In the genomic region with DNA sequence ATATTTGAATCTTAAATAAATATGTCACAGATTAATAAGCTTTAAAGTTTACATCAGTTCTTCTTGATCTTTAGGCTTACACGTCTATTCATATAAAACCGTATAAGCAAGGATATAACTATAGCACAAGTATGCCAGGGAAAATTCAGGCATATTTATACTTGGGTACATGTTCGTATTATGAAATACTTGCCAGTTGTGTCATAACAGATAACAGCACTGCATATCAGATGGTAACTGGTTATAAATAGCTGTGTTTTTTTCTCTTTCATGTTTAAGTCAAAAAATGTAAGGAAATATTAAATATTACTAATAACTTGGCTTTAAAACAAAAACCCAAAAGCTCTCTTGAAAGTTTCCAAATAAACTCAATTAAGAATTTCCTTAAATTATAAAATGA, we compare ENCODE assay signal across 21 cellular contexts. TPM values are rescaled to one million over a fixed set of nuclear protein-coding genes. Genes with fewer than 3 reads are reported as not detected.
A peak's percentile ranks its signal among the peaks of the same experiment; 100 is the strongest.
DNase-seq lines count a peak whose midpoint lies in the region; ATAC-seq, FAIRE-seq and TF ChIP-seq lines count a peak whose summit lies in the region.
"Had no signal": no experiment of that assay in that cellular context is flagged by ENCODE, and none has a peak within 500 bp of the region (broad histone marks: within the 10 kb centered on the region; RNA-seq: fewer than 3 reads in every experiment).

No MANE protein-coding gene starts in this region.

- no peak for TF ChIP-seq EP300 in A549 (IDR thresholded peaks at IDR 0.05)

- no peak for TF ChIP-seq RAD21 in A549 (conservative IDR thresholded peaks at IDR 0.05 in 1 of 2, IDR thresholded peaks at IDR 0.05 in 1 of 2)

- no peaks in the 10 kb centered on the region for H3K27me3 Mint-ChIP-seq in activated naive CD4-positive, alpha-beta T cell treated with anti-CD3 and anti-CD28 coated beads for 36 hours (ENCODE audit: low read depth)
- H3K27me3 Mint-ChIP-seq: CD8-positive, alpha-beta memory T cell had no signal

- H3K4me3 ChIP-seq in A549 (no peak overlapping the region), NB4 (ENCODE audit: low read depth, low read length) (no peak overlapping the region), kidney (ENCODE audit: low read length in 2 of 2) (no peak overlapping the region)
- H3K4me3 ChIP-seq: GM23248, HAP-1, PC-9, SJCRH30 had no signal

- ATAC-seq in A549 (no peak), GM21576 (IDR thresholded peaks at IDR 0.05; ENCODE audit: unreplicated experiment) (no peak)

- FAIRE-seq in A549 (lab: Jason Lieb, UNC) (peak; percentile 78), kidney (lab: Jason Lieb, UNC) (peak; percentile 94)
- FAIRE-seq: D721Med had no signal

- no peak overlapping the region for H3K27ac Mint-ChIP-seq in activated naive CD4-positive, alpha-beta T cell treated with anti-CD3 and anti-CD28 coated beads for 36 hours
- H3K27ac Mint-ChIP-seq: CD8-positive, alpha-beta memory T cell had no signal

- intact Hi-C loops in kidney (cut with DNase I) = no loop called here
- intact Hi-C loops in activated naive CD4-positive, alpha-beta T cell treated with anti-CD3 and anti-CD28 coated beads for 36 hours (cut with micrococcal nuclease) = no loop called here

- H3K27ac ChIP-seq in A549 (no peak overlapping the region), kidney (ENCODE audit: low read depth in 2 of 2, low read length in 2 of 2) (no peak overlapping the region)
- H3K27ac ChIP-seq: GM23248, PC-9, SJCRH30 had no signal

- H3K4me2 ChIP-seq in A549 = no peak overlapping the region
- H3K4me2 ChIP-seq: PC-9 had no signal

- POLR2A ChIA-PET in A549 (lab: Yijun Ruan, JAX) = interaction anchor here (1.0 kb wide), 1 partner anchor 18 kb away, joined by 3 read pairs; the partner anchor contains the start of gene BRWD3

- no peak for DNase-seq in A549 (ENCODE audit: low read depth in 1 of 2, low spot score in 1 of 2)
- DNase-seq in NB4 (ENCODE audit: low read depth) = peak; percentile 30
- peak; percentile 14 to 43 for DNase-seq in erythroblast (lab: John Stamatoyannopoulos, UW)
- DNase-seq in kidney = no peak
- DNase-seq in AML-193 (lab: John Stamatoyannopoulos, UW) = no peak
- DNase-seq in activated naive CD4-positive, alpha-beta T cell treated with anti-CD3 and anti-CD28 coated beads for 36 hours = no peak
- DNase-seq in DMS153 (lab: John Stamatoyannopoulos, UW) = no peak
- DNase-seq: C1 segment of cervical spinal cord; CD8-positive, alpha-beta memory T cell; DMS79 treated with DMSO at 0.1 percent for 48 hours; GM23248; MM.1S; NCI-H1417; NCI-H187; NCI-H2227 treated with DMSO at 0.1 percent for 48 hours; NCI-H524; PC-9; SJCRH30 had no signal

- no peaks in the 10 kb centered on the region for H3K4me1 Mint-ChIP-seq in activated naive CD4-positive, alpha-beta T cell treated with anti-CD3 and anti-CD28 coated beads for 36 hours (ENCODE audit: low read depth)

- peaks cover 6% of the 10 kb centered on the region for H3K36me3 Mint-ChIP-seq in activated naive CD4-positive, alpha-beta T cell treated with anti-CD3 and anti-CD28 coated beads for 36 hours (ENCODE audit: low read depth)

- no peak for TF ChIP-seq POLR2A in A549 (IDR thresholded peaks at IDR 0.05; ENCODE audit: low read length)
- no peak for TF ChIP-seq POLR2A in NB4 (IDR thresholded peaks at IDR 0.05; ENCODE audit: extremely low read depth, insufficient read length)
- no peak for TF ChIP-seq POLR2A in erythroblast (IDR thresholded peaks at IDR 0.05; ENCODE audit: low read length)

- H3K9me3 ChIP-seq in A549 (no peaks in the 10 kb centered on the region), kidney (ENCODE audit: control insufficient read depth in 1 of 2, low read length in 2 of 2) (no peaks in the 10 kb centered on the region)
- H3K9me3 ChIP-seq: HAP-1, SJCRH30 had no signal

- TF ChIP-seq CTCF in A549 (IDR thresholded peaks at IDR 0.05) (no peak), NB4 (IDR thresholded peaks at IDR 0.05; ENCODE audit: low read depth, low read length) (no peak), kidney (IDR thresholded peaks at IDR 0.05; ENCODE audit: borderline replicate concordance, extremely low read depth, insufficient read depth) (no peak)

- no peak overlapping the region for H3K4me3 Mint-ChIP-seq in activated naive CD4-positive, alpha-beta T cell treated with anti-CD3 and anti-CD28 coated beads for 36 hours
- H3K4me3 Mint-ChIP-seq: CD8-positive, alpha-beta memory T cell had no signal

- H3K9me3 Mint-ChIP-seq in activated naive CD4-positive, alpha-beta T cell treated with anti-CD3 and anti-CD28 coated beads for 36 hours = no peaks in the 10 kb centered on the region
- H3K9me3 Mint-ChIP-seq: CD8-positive, alpha-beta memory T cell had no signal

- 87% methylated on average over 3 of the region's 3 CpGs for WGBS in A549 (ENCODE audit: missing lambda C conversion rate)

- CTCF ChIA-PET in A549 (lab: Yijun Ruan, JAX) = no interaction called here
- CTCF ChIA-PET in activated naive CD4-positive, alpha-beta T cell treated with anti-CD3 and anti-CD28 coated beads for 36 hours (lab: Charles Lee) = no interaction called here

- H3K9ac ChIP-seq in kidney (ENCODE audit: low read length in 2 of 2) = no peak overlapping the region
- H3K9ac ChIP-seq: GM23248 had no signal

- H3K4me1 ChIP-seq in A549 (no peaks in the 10 kb centered on the region), kidney (ENCODE audit: control insufficient read depth in 1 of 2, insufficient read depth in 1 of 2, low read depth in 1 of 2, low read length in 2 of 2) (no peaks in the 10 kb centered on the region)
- H3K4me1 ChIP-seq: HAP-1, SJCRH30 had no signal

- H3K36me3 ChIP-seq in kidney (ENCODE audit: control insufficient read depth in 1 of 2, insufficient read depth in 2 of 2, low read length in 2 of 2) = no peaks in the 10 kb centered on the region
- H3K36me3 ChIP-seq: SJCRH30 had no signal

TF ChIP-seq in A549, 52 proteins besides CTCF, POLR2A, EP300 and RAD21:
- TF ChIP-seq EHMT2 (IDR thresholded peaks at IDR 0.05; ENCODE audit: low read depth) (no peak), KDM1A (IDR thresholded peaks at IDR 0.05; ENCODE audit: low read depth) (no peak), SMC3 (IDR thresholded peaks at IDR 0.05) (no peak), FOXS1 (CRISPR knock-in tag; IDR thresholded peaks at IDR 0.05) (no peak), ZC3H11A (IDR thresholded peaks at IDR 0.05) (no peak), HMGXB4 (CRISPR knock-in tag; IDR thresholded peaks at IDR 0.05; ENCODE audit: borderline replicate concordance) (no peak), CEBPB (IDR thresholded peaks at IDR 0.05) (no peak), RFX5 (IDR thresholded peaks at IDR 0.05) (no peak), NFE2L2 (conservative IDR thresholded peaks at IDR 0.05; ENCODE audit: low read length) (no peak), SREBF2 (IDR thresholded peaks at IDR 0.05) (no peak), FOSL2 (IDR thresholded peaks at IDR 0.05) (no peak), FOSL2 (CRISPR knock-in tag; IDR thresholded peaks at IDR 0.05) (no peak), KDM5A (IDR thresholded peaks at IDR 0.05) (no peak), MAX (IDR thresholded peaks at IDR 0.05) (no peak)
TF ChIP-seq in A549: peak in this region for 0.

RNA-seq across cellular contexts. Expression of gene BRWD3, which starts 17.5 kb away (rescaled TPM):
- polyA plus RNA-seq in A549 (2011; rRNA removed) (15.4 and 16.1 TPM in 2 replicates), A549 (2017; fragmentation: RNase III; extraction: RNeasy Plus Mini Kit Qiagen cat#74134 plus additional on column Dnase treatment) (4.6 to 5.2 TPM (median 5.1 TPM) in 3 replicates), kidney (ENCODE audit: insufficient read depth, low read depth, low replicate concordance) (0.84 TPM)
- polyA plus RNA-seq in A549 (2012; cell fraction: cytosol; rRNA removed) = 1.1 and 1.2 TPM in 2 replicates
- polyA plus RNA-seq in A549 (2012; cell fraction: nucleus; rRNA removed) = 2.1 and 2.4 TPM in 2 replicates
- polyA minus RNA-seq in A549 (2011; rRNA and poly(A)+ RNA removed) = 22.5 and 25.0 TPM in 2 replicates
- 26.7 TPM for total RNA-seq in kidney
- total RNA-seq in activated naive CD4-positive, alpha-beta T cell treated with anti-CD3 and anti-CD28 coated beads for 36 hours = 10 to 100 TPM; 12.8 to 14.2 TPM

Comparison
In these comparisons a context has a peak if more than half of its experiments do, and no peak if none do; other contexts are left out.
1. DNase-seq: peak in NB4 (single experiment) and erythroblast (2 of 2); none in A549 (0 of 2), kidney (single experiment), AML-193 (0 of 2), activated naive CD4-positive, alpha-beta T cell treated with anti-CD3 and anti-CD28 coated beads for 36 hours (single experiment) and DMS153 (single experiment).